9 cellular contexts compared by ENCODE assay signal in the genomic region with DNA sequence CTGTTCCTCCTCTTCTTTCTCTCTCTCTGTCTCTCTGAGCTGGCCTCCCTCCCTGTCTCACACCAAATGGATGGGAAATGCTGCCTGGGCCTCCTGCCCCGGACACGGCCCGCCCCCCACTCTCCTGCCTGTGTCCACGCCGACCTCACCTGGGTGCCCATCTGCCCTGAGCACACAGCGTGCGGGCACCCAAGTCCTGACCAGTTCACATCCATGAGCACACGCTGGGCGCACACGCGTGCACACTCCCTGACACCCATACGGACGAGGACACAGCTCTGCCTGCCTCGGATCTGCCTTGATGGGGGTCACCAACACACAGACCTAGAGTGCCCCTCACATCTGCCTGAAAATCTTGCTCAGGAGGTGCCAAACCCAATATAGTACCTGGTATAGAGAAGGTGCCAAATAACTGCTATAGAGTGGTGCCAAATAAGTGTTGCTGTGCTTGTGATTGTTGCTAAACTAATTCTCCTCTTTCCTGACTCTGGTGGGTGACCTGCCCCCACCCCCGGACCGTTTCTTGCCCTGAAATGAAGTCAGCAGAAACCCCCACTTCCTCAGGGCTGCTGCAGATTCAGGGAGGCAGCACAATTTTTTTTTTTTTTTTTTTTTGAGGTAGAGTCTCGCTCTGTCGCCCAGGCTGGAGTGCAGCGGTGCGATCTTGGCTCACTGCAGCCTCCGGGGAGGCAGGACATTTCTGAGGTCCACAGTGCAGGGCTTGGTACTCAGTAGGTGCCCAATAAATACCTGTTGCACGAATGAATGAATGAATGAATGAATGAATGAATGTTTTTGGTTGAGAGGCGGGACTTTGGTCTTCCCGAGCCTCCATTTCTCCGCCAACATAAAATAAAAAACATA. TPM values are rescaled to one million over a fixed set of nuclear protein-coding genes. Genes with fewer than 3 reads are reported as not detected.
DNase-seq lines count a peak whose midpoint lies in the region; ATAC-seq and TF ChIP-seq lines count a peak whose summit lies in the region.
"Had no signal": no experiment of that assay in that cellular context is flagged by ENCODE, and none has a peak within 500 bp of the region (broad histone marks: within the 10 kb centered on the region; RNA-seq: fewer than 3 reads in every experiment).

No MANE protein-coding gene starts in this region.

- H2AK5ac ChIP-seq in neuronal stem cell (ENCODE audit: low read depth, low read length): no peak overlapping the region

- no peak overlapping the region for H4K91ac ChIP-seq in neuronal stem cell (ENCODE audit: low read depth, low read length, poor library complexity)

- H3K36me3 ChIP-seq in esophagus squamous epithelium: no peaks in the 10 kb centered on the region
- H3K36me3 ChIP-seq in neuronal stem cell (replicated peaks in 1 of 2; ENCODE audit: control insufficient read depth in 2 of 2, insufficient read depth in 2 of 2, low read length in 2 of 2): no peaks in the 10 kb centered on the region

- no peaks in the 10 kb centered on the region for H3K36me3 Mint-ChIP-seq in stimulated activated naive CD8-positive, alpha-beta T cell treated with anti-CD3 and anti-CD28 coated beads, Interleukin-15, Interleukin-2, amounts not matched to agents 100 ng/mL and 50 ng/mL, for 24 hours (ENCODE audit: low read depth)
- H3K36me3 Mint-ChIP-seq: T-cell had no signal

- H3K27ac Mint-ChIP-seq in stimulated activated naive CD8-positive, alpha-beta T cell treated with anti-CD3 and anti-CD28 coated beads, Interleukin-15, Interleukin-2, amounts not matched to agents 100 ng/mL and 50 ng/mL, for 24 hours: peak overlapping the region; percentile 26

- peaks cover 35 to 97% (median 41%) of the 10 kb centered on the region in 3 donors for H3K4me1 ChIP-seq in esophagus squamous epithelium
- H3K4me1 ChIP-seq in neuronal stem cell (ENCODE audit: control insufficient read depth in 2 of 2, insufficient read depth in 1 of 2, low read depth in 1 of 2, low read length in 2 of 2): peaks cover 0 to 10% of the 10 kb centered on the region in 2 donors

- H3K23ac ChIP-seq in neuronal stem cell (ENCODE audit: low read depth, low read length, poor library complexity): peak overlapping the region; percentile 56

- no peak overlapping the region for H2BK120ac ChIP-seq in neuronal stem cell (ENCODE audit: low read depth, low read length)

- intact Hi-C loops in esophagus squamous epithelium (cut with DNase I): no loop called here

- H3K79me1 ChIP-seq in neuronal stem cell (ENCODE audit: low read depth, low read length): no peaks in the 10 kb centered on the region

- no peak for ATAC-seq in stimulated activated naive CD8-positive, alpha-beta T cell treated with anti-CD3 and anti-CD28 coated beads, Interleukin-15, Interleukin-2, amounts not matched to agents 100 U/mL and 50 U/mL, for 24 hours
- ATAC-seq in HG03571 (IDR thresholded peaks at IDR 0.05; ENCODE audit: unreplicated experiment): no peak
- ATAC-seq: T-cell had no signal

- DNase-seq in stimulated activated naive CD8-positive, alpha-beta T cell treated with anti-CD3 and anti-CD28 coated beads, Interleukin-15, Interleukin-2, amounts not matched to agents 100 U/mL and 50 U/mL, for 24 hours: no peak
- no peak for DNase-seq in esophagus squamous epithelium (lab: John Stamatoyannopoulos, UW)
- no peak for DNase-seq in neuronal stem cell (ENCODE audit: low spot score)
- DNase-seq in RPMI8226: no peak
- DNase-seq in erythroblast (lab: John Stamatoyannopoulos, UW): no peak
- no peak for DNase-seq in NCI-H2081 treated with DMSO at 0.1 percent for 48 hours (lab: John Stamatoyannopoulos, UW)
- DNase-seq: T-cell had no signal

- no peaks in the 10 kb centered on the region for H3K9me3 ChIP-seq in esophagus squamous epithelium
- peaks cover 0 to 2% of the 10 kb centered on the region in 2 donors for H3K9me3 ChIP-seq in neuronal stem cell (replicated peaks in 1 of 2; ENCODE audit: control insufficient read depth in 2 of 2, insufficient read depth in 1 of 2, low read depth in 1 of 2, low read length in 2 of 2)

- H2BK5ac ChIP-seq in neuronal stem cell (ENCODE audit: low read length): no peak overlapping the region

- peak overlapping the region; percentile 58 for H3K18ac ChIP-seq in neuronal stem cell (ENCODE audit: low read length)

- H3K27me3 ChIP-seq in esophagus squamous epithelium (no peaks in the 10 kb centered on the region), neuronal stem cell (ENCODE audit: control insufficient read depth in 3 of 3, insufficient read depth in 3 of 3, low read depth in 1 of 3, low read length in 3 of 3) (peaks cover 28 to 83% (median 62%) of the 10 kb centered on the region in 3 experiments)

- peak overlapping the region in 3 of 4 donors; percentile 83 to 88 (median 84) for H3K4me3 ChIP-seq in esophagus squamous epithelium
- H3K4me3 ChIP-seq in neuronal stem cell (ENCODE audit: low read length in 2 of 2): peak overlapping the region in 1 of 2 donors; percentile 61

- 55 to 58% methylated on average over 16 to 22 of the region's 25 CpGs for WGBS in esophagus squamous epithelium, 2 donors
- no CpG with 5 or more reads among the region's 25 CpGs for WGBS in neuronal stem cell (ENCODE audit: extremely low coverage in 2 of 2, insufficient read length in 2 of 2, insufficient replicate concordance in 1 of 2), 2 donors

- no peaks in the 10 kb centered on the region for H3K27me3 Mint-ChIP-seq in stimulated activated naive CD8-positive, alpha-beta T cell treated with anti-CD3 and anti-CD28 coated beads, Interleukin-15, Interleukin-2, amounts not matched to agents 100 ng/mL and 50 ng/mL, for 24 hours
- H3K27me3 Mint-ChIP-seq: T-cell had no signal

- TF ChIP-seq POLR2A in esophagus squamous epithelium (IDR thresholded peaks at IDR 0.05) (no peak), erythroblast (IDR thresholded peaks at IDR 0.05; ENCODE audit: low read length) (no peak)

- no peak for TF ChIP-seq CTCF in esophagus squamous epithelium (IDR thresholded peaks at IDR 0.05)

- no peak overlapping the region for H3K9ac ChIP-seq in neuronal stem cell (ENCODE audit: low read depth, low read length, poor library complexity)

- H3K27ac ChIP-seq in esophagus squamous epithelium (peak overlapping the region; percentile 98 to 99 (median 99)), neuronal stem cell (replicated peaks; ENCODE audit: low read length) (no peak overlapping the region)

- no peak overlapping the region for H2BK12ac ChIP-seq in neuronal stem cell (ENCODE audit: low read length)

- H3K14ac ChIP-seq in neuronal stem cell (ENCODE audit: low read length): peak overlapping the region; percentile 60

- no peak overlapping the region for H3K4ac ChIP-seq in neuronal stem cell (ENCODE audit: low read length)

- H3K4me1 Mint-ChIP-seq in stimulated activated naive CD8-positive, alpha-beta T cell treated with anti-CD3 and anti-CD28 coated beads, Interleukin-15, Interleukin-2, amounts not matched to agents 100 ng/mL and 50 ng/mL, for 24 hours (ENCODE audit: low read depth): peaks cover 40% of the 10 kb centered on the region

- no peak overlapping the region for H2AFZ ChIP-seq in neuronal stem cell (ENCODE audit: low read length)

- H3K9me3 Mint-ChIP-seq in stimulated activated naive CD8-positive, alpha-beta T cell treated with anti-CD3 and anti-CD28 coated beads, Interleukin-15, Interleukin-2, amounts not matched to agents 100 ng/mL and 50 ng/mL, for 24 hours: no peaks in the 10 kb centered on the region
- H3K9me3 Mint-ChIP-seq: T-cell had no signal

- H3K4me2 ChIP-seq in neuronal stem cell (ENCODE audit: insufficient read depth, low read length, poor library complexity, severe bottlenecking): no peak overlapping the region

- no peak overlapping the region for H4K8ac ChIP-seq in neuronal stem cell (ENCODE audit: low read depth, low read length)

- no peak overlapping the region for H2BK15ac ChIP-seq in neuronal stem cell (ENCODE audit: low read length)

- no peak overlapping the region for H3K4me3 Mint-ChIP-seq in stimulated activated naive CD8-positive, alpha-beta T cell treated with anti-CD3 and anti-CD28 coated beads, Interleukin-15, Interleukin-2, amounts not matched to agents 100 ng/mL and 50 ng/mL, for 24 hours
- H3K4me3 Mint-ChIP-seq: T-cell had no signal

RNA-seq across cellular contexts. Expression of a gene that starts 4.6 kb away (rescaled TPM):
- 10 to 100 TPM; 40.8 to 80.9 (median 61.0) TPM for total RNA-seq in esophagus squamous epithelium
- 4.0 TPM for polyA plus RNA-seq in neuronal stem cell (2013, experiment 1 of 2)
- polyA plus RNA-seq in neuronal stem cell (2013, experiment 2 of 2): 4.5 TPM
